In genomic region chr22:22912722-22913253, GRCh38 we compare ENCODE assay signal across 26 cellular contexts. TPM values are rescaled to one million over a fixed set of nuclear protein-coding genes. Genes with fewer than 3 reads are reported as not detected.
"Had no signal": no experiment of that assay in that cellular context is flagged by ENCODE, and none has a peak within 500 bp of the region (broad histone marks: within the 10 kb centered on the region; RNA-seq: fewer than 3 reads in every experiment).

No MANE protein-coding gene starts in this region.

- H3K27ac ChIP-seq: dorsolateral prefrontal cortex, heart left ventricle, pancreas, prostate gland, right lobe of liver, testis, tibial nerve had no signal

- H3K27ac Mint-ChIP-seq: natural killer cell; stimulated activated memory B cell treated with anti-CD40 and anti-IgM and Interleukin-4, amounts not matched to agents 10 μg/mL and 1 μg/mL and 100 μg/mL, for 72 hours; stimulated activated naive CD8-positive, alpha-beta T cell treated with anti-CD3 and anti-CD28 coated beads, Interleukin-15, amount 100 ng/mL, for 72 hours had no signal

- H3K4me3 Mint-ChIP-seq: natural killer cell; neural crest cell; stimulated activated memory B cell treated with anti-CD40 and anti-IgM and Interleukin-4, amounts not matched to agents 10 μg/mL and 1 μg/mL and 100 μg/mL, for 72 hours; stimulated activated naive CD8-positive, alpha-beta T cell treated with anti-CD3 and anti-CD28 coated beads, Interleukin-15, amount 100 ng/mL, for 72 hours had no signal

- H3K4me1 Mint-ChIP-seq: stimulated activated naive CD8-positive, alpha-beta T cell treated with anti-CD3 and anti-CD28 coated beads, Interleukin-15, amount 100 ng/mL, for 72 hours had no signal

- H3K36me3 ChIP-seq: heart left ventricle, pancreas, prostate gland, right lobe of liver, tibial nerve had no signal

- H3K27me3 Mint-ChIP-seq: stimulated activated memory B cell treated with anti-CD40 and anti-IgM and Interleukin-4, amounts not matched to agents 10 μg/mL and 1 μg/mL and 100 μg/mL, for 72 hours had no signal

- H3K36me3 Mint-ChIP-seq: natural killer cell; stimulated activated memory B cell treated with anti-CD40 and anti-IgM and Interleukin-4, amounts not matched to agents 10 μg/mL and 1 μg/mL and 100 μg/mL, for 72 hours had no signal

- H3K9me3 Mint-ChIP-seq: natural killer cell; neural crest cell; stimulated activated memory B cell treated with anti-CD40 and anti-IgM and Interleukin-4, amounts not matched to agents 10 μg/mL and 1 μg/mL and 100 μg/mL, for 72 hours; stimulated activated naive CD8-positive, alpha-beta T cell treated with anti-CD3 and anti-CD28 coated beads, Interleukin-15, amount 100 ng/mL, for 72 hours had no signal

- ATAC-seq: heart left ventricle; left lobe of liver; natural killer cell; pancreas; stimulated activated naive CD8-positive, alpha-beta T cell treated with anti-CD3 and anti-CD28 coated beads, Interleukin-15, amount 100 ng/mL, for 72 hours had no signal

- H3K4me3 ChIP-seq: dorsolateral prefrontal cortex, heart left ventricle, pancreas, prostate gland, right lobe of liver, testis, tibial nerve had no signal

- DNase-seq: cortex of kidney; dorsolateral prefrontal cortex; effector CD8-positive, alpha-beta T cell; foreskin melanocyte; hippocampal formation; mammary epithelial cell; natural killer cell; occipital lobe; pancreas; right lobe of liver; stimulated activated CD4-positive, alpha-beta T cell treated with anti-CD3 and anti-CD28 coated beads, Interleukin-15, amount 100 ng/mL, for 24 hours; stimulated activated CD4-positive, alpha-beta T cell treated with anti-CD3 and anti-CD28 coated beads, Interleukin-1b, Interleukin-23, amount 100 ng/mL, for 48 hours; stimulated activated CD4-positive, alpha-beta T cell treated with anti-CD3 and anti-CD28 coated beads, Interleukin-4, amount 100 ng/mL, for 24 hours; stimulated activated naive CD8-positive, alpha-beta T cell treated with anti-CD3 and anti-CD28 coated beads, Interleukin-15, amount 100 ng/mL, for 72 hours; testis had no signal

- H3K9me3 ChIP-seq: heart left ventricle, pancreas, prostate gland, right lobe of liver, testis, tibial nerve had no signal

- H3K4me1 ChIP-seq: heart left ventricle, pancreas, prostate gland, right lobe of liver, testis, tibial nerve had no signal

- H3K27me3 ChIP-seq: dorsolateral prefrontal cortex, pancreas, right lobe of liver, testis, tibial nerve had no signal

RNA-seq across cellular contexts. Expression of gene IGLL5, which starts 25.2 kb away (rescaled TPM):
- total RNA-seq: cerebellum, glomerular endothelial cell, lower leg skin, mammary epithelial cell, mesenteric fat pad, neural crest cell, occipital lobe, prostate gland, renal cortical epithelial cell had no signal
- polyA plus RNA-seq: mammary epithelial cell had no signal
